In genomic region chr19:11227201-11227886, GRCh38 we compare ENCODE assay signal across 12 cellular contexts. TPM values are rescaled to one million over a fixed set of nuclear protein-coding genes. Genes with fewer than 3 reads are reported as not detected.
A peak's percentile ranks its signal among the peaks of the same experiment; 100 is the strongest.
DNase-seq lines count a peak whose midpoint lies in the region; ATAC-seq and TF ChIP-seq lines count a peak whose summit lies in the region.
"Had no signal": no experiment of that assay in that cellular context is flagged by ENCODE, and none has a peak within 500 bp of the region (broad histone marks: within the 10 kb centered on the region; RNA-seq: fewer than 3 reads in every experiment).

No MANE protein-coding gene starts in this region.

- DNase-seq in A172 (ENCODE audit: low spot score), result peak; percentile 37
- no peak for DNase-seq in GM06990 (ENCODE audit: extremely low read depth, insufficient read length)
- DNase-seq in OCI-LY7 (ENCODE audit: low spot score), result peak; percentile 67
- DNase-seq in epithelial cell of proximal tubule (ENCODE audit: low read depth), result no peak
- DNase-seq in SIG-M5 (lab: John Stamatoyannopoulos, UW), result no peak
- DNase-seq in smooth muscle cell (lab: John Stamatoyannopoulos, UW; ENCODE audit: unreplicated experiment), result no peak
- DNase-seq: immature natural killer cell had no signal

- 86% methylated on average over 13 of the region's 14 CpGs for whole genome bisulfite sequencing in smooth muscle cell (ENCODE audit: low lambda C conversion rate)

- no TSS peak for BruUV-seq in OCI-LY7 (replicated peaks; lab: Mats Ljungman, UMichigan)

- ATAC-seq in HG03135 (IDR thresholded peaks at IDR 0.05; ENCODE audit: unreplicated experiment) (no peak), HG02571 (IDR thresholded peaks at IDR 0.05; ENCODE audit: unreplicated experiment) (no peak)

- CTCF ChIA-PET in OCI-LY7 (lab: Charles Lee; ENCODE audit: unreplicated experiment), result no interaction called here

- POLR2A ChIA-PET in OCI-LY7 (lab: Charles Lee), result no interaction called here

- no peak overlapping the region for H3K9ac ChIP-seq in smooth muscle cell (ENCODE audit: low read depth)

- no peaks in the 10 kb centered on the region for H3K9me2 ChIP-seq in OCI-LY7 (ENCODE audit: insufficient read depth, low read length)

- H2AFZ ChIP-seq in OCI-LY7 (ENCODE audit: low read length) (no peak overlapping the region), smooth muscle cell (ENCODE audit: low read depth) (no peak overlapping the region)

- H3F3A ChIP-seq in smooth muscle cell (ENCODE audit: low read depth), result no peaks in the 10 kb centered on the region

- no peak overlapping the region for H3K4me2 ChIP-seq in OCI-LY7 (ENCODE audit: low read length)
- H3K4me2 ChIP-seq in smooth muscle cell, result no peak overlapping the region

- intact Hi-C loops in OCI-LY7 (cut with micrococcal nuclease; ENCODE audit: unreplicated experiment), result no loop called here

- TF ChIP-seq CTCF in GM06990 (IDR thresholded peaks at IDR 0.05; ENCODE audit: insufficient read depth, low read length, poor library complexity, severe bottlenecking), result peak; percentile 36
- TF ChIP-seq CTCF in OCI-LY7 (conservative IDR thresholded peaks at IDR 0.05; ENCODE audit: low read length), result peak; percentile 81
- TF ChIP-seq CTCF in epithelial cell of proximal tubule (conservative IDR thresholded peaks at IDR 0.05; ENCODE audit: low read depth, low read length), result peak; percentile 37
- no peak for TF ChIP-seq CTCF in smooth muscle cell (IDR thresholded peaks at IDR 0.05; ENCODE audit: borderline replicate concordance, insufficient read depth, poor library complexity, severe bottlenecking)

- H3K27ac ChIP-seq in OCI-LY7 (ENCODE audit: low read depth, low read length, poor library complexity, severe bottlenecking), result no peak overlapping the region
- H3K27ac ChIP-seq in smooth muscle cell (ENCODE audit: low read depth), result no peak overlapping the region
- H3K27ac ChIP-seq: neutrophil, VCaP had no signal

- H4K20me1 ChIP-seq in OCI-LY7 (ENCODE audit: insufficient read depth, low read length) (no peaks in the 10 kb centered on the region), smooth muscle cell (ENCODE audit: low read depth) (no peaks in the 10 kb centered on the region)

- H3K9me3 ChIP-seq in OCI-LY7 (ENCODE audit: low read length), result no peaks in the 10 kb centered on the region
- no peaks in the 10 kb centered on the region for H3K9me3 ChIP-seq in smooth muscle cell (replicated peaks; ENCODE audit: low read depth)
- H3K9me3 ChIP-seq: neutrophil had no signal

- no peak overlapping the region for H3K4me3 ChIP-seq in GM06990 (replicated peaks; ENCODE audit: low read depth, low read length)
- no peak overlapping the region for H3K4me3 ChIP-seq in OCI-LY7 (ENCODE audit: low read depth, low read length, poor library complexity, severe bottlenecking)
- H3K4me3 ChIP-seq in epithelial cell of proximal tubule (ENCODE audit: low read depth, low read length), result no peak overlapping the region
- no peak overlapping the region for H3K4me3 ChIP-seq in smooth muscle cell

- H3K36me3 ChIP-seq in GM06990 (ENCODE audit: control insufficient read depth, insufficient read depth, low read length), result no peaks in the 10 kb centered on the region
- H3K36me3 ChIP-seq in OCI-LY7 (ENCODE audit: insufficient read depth, low read length), result peaks cover 8% of the 10 kb centered on the region
- peaks cover under 1% of the 10 kb centered on the region for H3K36me3 ChIP-seq in smooth muscle cell (ENCODE audit: low read depth)
- H3K36me3 ChIP-seq: neutrophil had no signal

- no peaks in the 10 kb centered on the region for H3K27me3 ChIP-seq in GM06990 (replicated peaks; ENCODE audit: control insufficient read depth, insufficient read depth, low read length)
- H3K27me3 ChIP-seq in smooth muscle cell (ENCODE audit: low read depth), result no peaks in the 10 kb centered on the region
- H3K27me3 ChIP-seq: neutrophil had no signal

- H3K79me2 ChIP-seq in OCI-LY7 (ENCODE audit: insufficient read depth, low read depth, low read length) (no peaks in the 10 kb centered on the region), smooth muscle cell (ENCODE audit: low read depth) (no peaks in the 10 kb centered on the region)

- H3K4me1 ChIP-seq in OCI-LY7 (ENCODE audit: insufficient read depth, low read length, poor library complexity, severe bottlenecking), result peaks cover 10% of the 10 kb centered on the region
- no peaks in the 10 kb centered on the region for H3K4me1 ChIP-seq in smooth muscle cell (ENCODE audit: low read depth)

RNA-seq across cellular contexts. Expression of gene ANGPTL8, which starts 12.1 kb away (rescaled TPM):
- total RNA-seq in A172 (2014; rRNA removed; shearing (Covaris generic)), result not detected in 2 replicates
- not detected in 2 replicates for total RNA-seq in OCI-LY7 (2014; rRNA removed; shearing (Covaris generic))
- total RNA-seq in OCI-LY7 (2022) (1.0 TPM in 1 of 2 replicates, not detected in the other), epithelial cell of proximal tubule (not detected in 2 replicates), smooth muscle cell (0.54 TPM in 1 of 2 replicates, not detected in the other)
- 0.48 and 0.80 TPM in 2 replicates for polyA plus RNA-seq in smooth muscle cell
- total RNA-seq: ureter had no signal
- polyA plus RNA-seq: immature natural killer cell had no signal

RNA-seq across cellular contexts. Expression of gene KANK2, which starts 30.0 kb away (rescaled TPM):
- total RNA-seq in A172 (2014; rRNA removed; shearing (Covaris generic)), result 135 and 144 TPM in 2 replicates
- 135 and 186 TPM in 2 replicates for total RNA-seq in OCI-LY7 (2014; rRNA removed; shearing (Covaris generic))
- total RNA-seq in OCI-LY7 (2022), result 174 TPM in 2 replicates
- 78.3 and 94.0 TPM in 2 replicates for total RNA-seq in epithelial cell of proximal tubule
- total RNA-seq in smooth muscle cell, result 28.1 and 44.1 TPM in 2 replicates
- 31.9 and 32.0 TPM in 2 replicates for polyA plus RNA-seq in smooth muscle cell

RNA-seq across cellular contexts. Expression of gene DOCK6, which starts 35.0 kb away (rescaled TPM):
- total RNA-seq in A172 (2014; rRNA removed; shearing (Covaris generic)), result 3.8 and 4.4 TPM in 2 replicates
- total RNA-seq in OCI-LY7 (2014; rRNA removed; shearing (Covaris generic)), result 16.6 and 24.1 TPM in 2 replicates
- total RNA-seq in OCI-LY7 (2022), result 74.6 and 78.2 TPM in 2 replicates
- total RNA-seq in epithelial cell of proximal tubule, result 17.2 and 17.7 TPM in 2 replicates
- 13.8 and 15.3 TPM in 2 replicates for total RNA-seq in smooth muscle cell
- polyA plus RNA-seq in smooth muscle cell, result 14.8 and 28.7 TPM in 2 replicates
- polyA plus RNA-seq: immature natural killer cell had no signal

Comparison
In these comparisons a context has a peak if more than half of its experiments do, and no peak if none do; other contexts are left out.
1. DNase-seq: peak in A172 (single experiment) and OCI-LY7 (single experiment); none in GM06990 (single experiment), epithelial cell of proximal tubule (single experiment), SIG-M5 (single experiment) and smooth muscle cell (single experiment).